Comparison of ENCODE assay signal across 31 cellular contexts in the genomic region with DNA sequence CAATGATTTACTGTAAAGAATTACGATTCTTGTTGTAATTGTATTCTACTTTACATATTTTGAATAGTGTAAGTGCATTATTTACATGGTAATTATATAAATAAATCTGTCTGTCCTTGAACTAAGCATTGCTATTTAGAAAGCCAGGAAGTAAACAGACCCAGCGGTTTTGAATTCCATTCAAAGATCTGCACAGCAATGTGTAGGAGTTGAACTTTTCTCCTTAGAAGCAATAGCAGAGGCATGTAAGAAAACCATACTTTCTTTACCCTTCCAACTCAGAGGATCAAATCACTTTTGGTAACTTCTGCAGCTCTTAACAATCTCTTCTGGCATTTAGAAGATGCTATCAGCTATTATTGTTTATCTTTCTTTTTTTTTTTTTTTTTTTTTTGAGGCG.
"Had no signal": no experiment of that assay in that cellular context is flagged by ENCODE, and none has a peak within 500 bp of the region (broad histone marks: within the 10 kb centered on the region; RNA-seq: fewer than 3 reads in every experiment).

No MANE protein-coding gene starts in this region.

- H3K27ac Mint-ChIP-seq: activated CD4-positive, alpha-beta T cell treated with anti-CD3 and anti-CD28 coated beads for 36 hours; activated CD4-positive, alpha-beta T cell treated with anti-CD3 and anti-CD28 coated beads, Interleukin-2, amount 10 ng/mL, durations not matched to agents 7 days and 5 days; activated naive CD4-positive, alpha-beta T cell treated with anti-CD3 and anti-CD28 coated beads, Interleukin-2, amount 10 ng/mL, durations not matched to agents 7 days and 5 days; activated naive CD8-positive, alpha-beta T cell; activated naive CD8-positive, alpha-beta T cell treated with anti-CD3 and anti-CD28 coated beads, Interleukin-2, amount 50 U/mL, for 24 hours; T-helper 1 cell treated with Interleukin-12 subunit alpha and Interleukin-12 subunit beta and Interleukin-4 antibody, amounts not matched to agents 30 μg/mL and 1 μg/mL, for 36 hours; T-helper 2 cell treated with Interferon-gamma antibody and Interleukin-4, amounts not matched to agents 5 μg/mL and 100 μg/mL, for 36 hours; WTC11 had no signal

- H3K4me1 Mint-ChIP-seq: activated CD4-positive, alpha-beta T cell treated with anti-CD3 and anti-CD28 coated beads for 36 hours; activated CD4-positive, alpha-beta T cell treated with anti-CD3 and anti-CD28 coated beads, Interleukin-2, amount 10 ng/mL, durations not matched to agents 7 days and 5 days; activated naive CD4-positive, alpha-beta T cell treated with anti-CD3 and anti-CD28 coated beads, Interleukin-2, amount 10 ng/mL, durations not matched to agents 7 days and 5 days; activated naive CD8-positive, alpha-beta T cell treated with anti-CD3 and anti-CD28 coated beads, Interleukin-2, amount 50 U/mL, for 24 hours had no signal

- H3K27me3 Mint-ChIP-seq: activated CD4-positive, alpha-beta T cell treated with anti-CD3 and anti-CD28 coated beads for 36 hours; activated CD4-positive, alpha-beta T cell treated with anti-CD3 and anti-CD28 coated beads, Interleukin-2, amount 10 ng/mL, durations not matched to agents 7 days and 5 days; activated naive CD4-positive, alpha-beta T cell treated with anti-CD3 and anti-CD28 coated beads, Interleukin-2, amount 10 ng/mL, durations not matched to agents 7 days and 5 days; activated naive CD8-positive, alpha-beta T cell treated with anti-CD3 and anti-CD28 coated beads, Interleukin-2, amount 50 U/mL, for 24 hours had no signal

- H3K27me3 ChIP-seq: ascending aorta, body of pancreas, breast epithelium, MG63, SJSA1 had no signal

- H3K4me2 ChIP-seq: SK-N-SH had no signal

- H3K4me1 ChIP-seq: ascending aorta, body of pancreas, breast epithelium, SJSA1 had no signal

- DNase-seq: activated CD4-positive, alpha-beta T cell treated with anti-CD3 and anti-CD28 coated beads for 36 hours; activated CD4-positive, alpha-beta T cell treated with anti-CD3 and anti-CD28 coated beads, Interleukin-2, amount 10 ng/mL, durations not matched to agents 7 days and 5 days; activated CD4-positive, alpha-beta T cell treated with anti-CD3 and anti-CD28 coated beads, Interleukin-2, amount 50 U/mL, for 48 hours; activated CD8-positive, alpha-beta memory T cell treated with anti-CD3 and anti-CD28 coated beads, Interleukin-2, amount 50 U/mL, for 48 hours; activated effector memory CD4-positive, alpha-beta T cell treated with Interleukin-2 at 50 U/mL for 16 hours; activated naive CD4-positive, alpha-beta T cell treated with anti-CD3 and anti-CD28 coated beads, Interleukin-2, amount 10 ng/mL, durations not matched to agents 7 days and 5 days; activated naive CD8-positive, alpha-beta T cell treated with anti-CD3 and anti-CD28 coated beads, Interleukin-2, amount 50 U/mL, for 24 hours; activated T-cell treated with anti-CD3 and anti-CD28 coated beads, Interleukin-2, amount 50 U/mL, for 48 hours; amygdala; body of pancreas; Karpas-422; MG63; NCI-H1048; NCI-H1105 treated with DMSO at 0.1 percent for 48 hours; NCI-H1436; NCI-H1694; NCI-H2029; NCI-H345; NCI-H524 treated with DMSO at 0.1 percent for 48 hours; RPMI8226; SHP77 treated with DMSO at 0.1 percent for 48 hours; SK-N-SH had no signal

- H3K4me3 ChIP-seq: ascending aorta, body of pancreas, breast epithelium, MG63, SJSA1 had no signal

- H3K36me3 ChIP-seq: ascending aorta, breast epithelium, MG63, SJSA1 had no signal

- H3K4me3 Mint-ChIP-seq: activated CD4-positive, alpha-beta T cell treated with anti-CD3 and anti-CD28 coated beads for 36 hours; activated CD4-positive, alpha-beta T cell treated with anti-CD3 and anti-CD28 coated beads, Interleukin-2, amount 10 ng/mL, durations not matched to agents 7 days and 5 days; activated naive CD4-positive, alpha-beta T cell treated with anti-CD3 and anti-CD28 coated beads, Interleukin-2, amount 10 ng/mL, durations not matched to agents 7 days and 5 days; activated naive CD8-positive, alpha-beta T cell; activated naive CD8-positive, alpha-beta T cell treated with anti-CD3 and anti-CD28 coated beads, Interleukin-2, amount 50 U/mL, for 24 hours; T-helper 1 cell treated with Interleukin-12 subunit alpha and Interleukin-12 subunit beta and Interleukin-4 antibody, amounts not matched to agents 30 μg/mL and 1 μg/mL, for 36 hours; T-helper 2 cell treated with Interferon-gamma antibody and Interleukin-4, amounts not matched to agents 5 μg/mL and 100 μg/mL, for 36 hours; WTC11 had no signal

- H3K9ac ChIP-seq: SK-N-SH had no signal

- ATAC-seq: activated CD4-positive, alpha-beta T cell treated with anti-CD3 and anti-CD28 coated beads for 36 hours; activated CD4-positive, CD25-positive, alpha-beta regulatory T cell treated with anti-CD3 and anti-CD28 coated beads, Interleukin-2, amount 50 U/mL, for 24 hours; activated naive CD8-positive, alpha-beta T cell treated with anti-CD3 and anti-CD28 coated beads, Interleukin-2, amount 50 U/mL, for 24 hours; body of pancreas; Panc1; WTC11 had no signal

- H3K27ac ChIP-seq: ascending aorta, body of pancreas, breast epithelium, SJSA1 had no signal
